ENCODE assay signal across 2 cellular contexts in genomic region chr10:66180651-66181318, GRCh38.
TF ChIP-seq lines count a peak whose summit lies in the region.

No MANE protein-coding gene starts in this region.

TF ChIP-seq in HCT116, 20 proteins besides CTCF, POLR2A, EP300 and RAD21 (continued from another document):
- no peak for TF ChIP-seq CBX3 (IDR thresholded peaks at IDR 0.05; ENCODE audit: low read depth)

TF ChIP-seq in SK-N-SH, 30 proteins besides CTCF, POLR2A, EP300 and RAD21:
- peak; percentile 57 for TF ChIP-seq SMC3 (IDR thresholded peaks at IDR 0.05; ENCODE audit: low read depth, low read length)
- TF ChIP-seq MEF2A (IDR thresholded peaks at IDR 0.05; ENCODE audit: borderline replicate concordance, low read depth) = no peak
- TF ChIP-seq ELF1 (IDR thresholded peaks at IDR 0.05) = peak; percentile 51; the same call in 1 of the 2 replicates
